1 cellular context compared by ENCODE assay signal in genomic region chr9:121210536-121210935, GRCh38.
TF ChIP-seq lines count a peak whose summit lies in the region.

No MANE protein-coding gene starts in this region.

TF ChIP-seq in GM12878, 131 proteins besides CTCF, POLR2A, EP300 and RAD21:
- TF ChIP-seq IRF4 (IDR thresholded peaks at IDR 0.05; ENCODE audit: low read depth, low read length): 0 out of 2 replicates have a peak, but pooled peaks have one; percentile 13
- TF ChIP-seq BCL11A (IDR thresholded peaks at IDR 0.05; ENCODE audit: low read depth, low read length): peak; percentile 41; the same call in 1 of the 2 replicates
- no peak for TF ChIP-seq RELA (IDR thresholded peaks at IDR 0.05; ENCODE audit: borderline replicate concordance, partially characterized antibody)
- TF ChIP-seq RUNX3 (IDR thresholded peaks at IDR 0.05; ENCODE audit: low read length): peak; percentile 64
- no peak for TF ChIP-seq MLLT1 (IDR thresholded peaks at IDR 0.05)
- no peak for TF ChIP-seq BRCA1 (IDR thresholded peaks at IDR 0.05; ENCODE audit: low read depth, low read length)
- TF ChIP-seq IKZF2 (IDR thresholded peaks at IDR 0.05): peak; percentile 31 to 32; a peak in 1 of 4 replicates
- no peak for TF ChIP-seq SIN3A (IDR thresholded peaks at IDR 0.05; ENCODE audit: low read depth, low read length)
- peak; percentile 31 for TF ChIP-seq JUNB (IDR thresholded peaks at IDR 0.05)
- peak; percentile 45 to 68; a peak in 3 of 4 replicates for TF ChIP-seq BHLHE40 (IDR thresholded peaks at IDR 0.05; ENCODE audit: borderline replicate concordance in 1 of 2, low read depth in 2 of 2, low read length in 1 of 2)
- TF ChIP-seq CEBPB (IDR thresholded peaks at IDR 0.05; ENCODE audit: borderline replicate concordance in 1 of 2, low read depth in 2 of 2, low read length in 2 of 2): no peak
